ENCODE assay signal across 8 cellular contexts in genomic region chr5:5141625-5142527, GRCh38. TPM values are rescaled to one million over a fixed set of nuclear protein-coding genes. Genes with fewer than 3 reads are reported as not detected.
DNase-seq lines count a peak whose midpoint lies in the region; ATAC-seq and TF ChIP-seq lines count a peak whose summit lies in the region.

No MANE protein-coding gene starts in this region.

- no peak overlapping the region for H3K9ac ChIP-seq in mammary epithelial cell (ENCODE audit: insufficient read depth, low read length)

- DNase-seq in BE2C (peak; percentile 64), NCI-H1105 treated with DMSO at 0.1 percent for 48 hours (lab: John Stamatoyannopoulos, UW) (peak; percentile 84), SW480 (ENCODE audit: low spot score) (peak; percentile 77), mammary epithelial cell (peak; percentile 29), kidney tubule cell (ENCODE audit: low spot score) (peak; percentile 73), 8988T (no peak)
- DNase-seq in stimulated activated CD4-positive, alpha-beta T cell treated with anti-CD3 and anti-CD28 coated beads, TNF-alpha, amount 100 ng/mL, for 48 hours (ENCODE audit: low read depth in 3 of 3), result peak in 2 of 3 donors; percentile 26 to 43

- H3K4me2 ChIP-seq in mammary epithelial cell (ENCODE audit: insufficient read depth, low read depth, low read length), result no peak overlapping the region

- H3K36me3 ChIP-seq in BE2C, result no peaks in the 10 kb centered on the region
- no peaks in the 10 kb centered on the region for H3K36me3 ChIP-seq in mammary epithelial cell (ENCODE audit: insufficient read depth, low read length)

- no peaks in the 10 kb centered on the region for H3K9me3 ChIP-seq in BE2C
- no peaks in the 10 kb centered on the region for H3K9me3 ChIP-seq in mammary epithelial cell (replicated peaks; ENCODE audit: insufficient read depth, low read length)

- CTCF ChIA-PET in mammary epithelial cell (lab: Charles Lee; ENCODE audit: low non-redundant PET), result no interaction called here

- dilution Hi-C loops in mammary epithelial cell (cut with HindIII; ENCODE audit: low sequenced_read_pairs), result no loop called here

- peak; percentile 55 for ATAC-seq in GM19455 (IDR thresholded peaks at IDR 0.05; ENCODE audit: unreplicated experiment)

- no peaks in the 10 kb centered on the region for H4K20me1 ChIP-seq in mammary epithelial cell (ENCODE audit: insufficient read depth, low read length)

- BruUV-seq in mammary epithelial cell (replicated peaks; lab: Mats Ljungman, UMichigan), result no TSS peak

- H3K4me3 ChIP-seq in BE2C (ENCODE audit: low read depth, low read length), result no peak overlapping the region; the same call in 1 of the 2 replicates
- H3K4me3 ChIP-seq in mammary epithelial cell (replicated peaks in 1 of 3; ENCODE audit: insufficient read depth in 1 of 3, low read depth in 2 of 3, low read length in 3 of 3), result no peak overlapping the region

- no peak overlapping the region for H2AFZ ChIP-seq in mammary epithelial cell (ENCODE audit: low read depth, low read length)

- in situ Hi-C loops in mammary epithelial cell (cut with MboI; ENCODE audit: low sequenced_read_pairs in 2 of 2), result loop anchor here in 1 of 2 donors (10.0 kb wide), 1 partner anchor 273 kb away; no protein-coding TSS in a partner anchor

- H3K27me3 ChIP-seq in BE2C, result peaks cover 22% of the 10 kb centered on the region
- peaks cover 20% of the 10 kb centered on the region for H3K27me3 ChIP-seq in mammary epithelial cell (ENCODE audit: insufficient read depth, low read length)

- intact Hi-C loops in mammary epithelial cell (cut with micrococcal nuclease), result loop anchor here (1.0 to 10.0 kb wide), 4 partner anchors 200 to 277 kb away; no protein-coding TSS in a partner anchor

- H3K79me2 ChIP-seq in mammary epithelial cell (ENCODE audit: insufficient read depth, low read length), result no peaks in the 10 kb centered on the region

- WGBS in mammary epithelial cell (ENCODE audit: low coverage, missing lambda C conversion rate), result 11% methylated on average over 5 of the region's 6 CpGs

- H3K27ac ChIP-seq in mammary epithelial cell (ENCODE audit: insufficient read depth, low read depth, low read length), result no peak overlapping the region

- H3K4me1 ChIP-seq in BE2C (no peaks in the 10 kb centered on the region), mammary epithelial cell (ENCODE audit: insufficient read depth, low read length) (peaks cover 7% of the 10 kb centered on the region)

- TF ChIP-seq CTCF in BE2C (IDR thresholded peaks at IDR 0.05; ENCODE audit: low read depth, low read length) (peak; percentile 75), mammary epithelial cell (conservative IDR thresholded peaks at IDR 0.05 in 1 of 2, IDR thresholded peaks at IDR 0.05 in 1 of 2; ENCODE audit: extremely low read depth in 1 of 2, insufficient read depth in 1 of 2, low read depth in 1 of 2, low read length in 2 of 2) (peak; percentile 58 to 62)

RNA-seq across cellular contexts. Expression of gene ADAMTS16, which starts 1.7 kb away (rescaled TPM):
- 1.2 TPM for polyA plus RNA-seq in BE2C (2012; ENCODE audit: insufficient read depth, insufficient read length, low read depth)
- total RNA-seq in mammary epithelial cell, result not detected
- polyA plus RNA-seq in mammary epithelial cell, result not detected
- polyA minus RNA-seq in mammary epithelial cell, result not detected
